Comparison of ENCODE assay signal across 1 cellular context in the genomic region with DNA sequence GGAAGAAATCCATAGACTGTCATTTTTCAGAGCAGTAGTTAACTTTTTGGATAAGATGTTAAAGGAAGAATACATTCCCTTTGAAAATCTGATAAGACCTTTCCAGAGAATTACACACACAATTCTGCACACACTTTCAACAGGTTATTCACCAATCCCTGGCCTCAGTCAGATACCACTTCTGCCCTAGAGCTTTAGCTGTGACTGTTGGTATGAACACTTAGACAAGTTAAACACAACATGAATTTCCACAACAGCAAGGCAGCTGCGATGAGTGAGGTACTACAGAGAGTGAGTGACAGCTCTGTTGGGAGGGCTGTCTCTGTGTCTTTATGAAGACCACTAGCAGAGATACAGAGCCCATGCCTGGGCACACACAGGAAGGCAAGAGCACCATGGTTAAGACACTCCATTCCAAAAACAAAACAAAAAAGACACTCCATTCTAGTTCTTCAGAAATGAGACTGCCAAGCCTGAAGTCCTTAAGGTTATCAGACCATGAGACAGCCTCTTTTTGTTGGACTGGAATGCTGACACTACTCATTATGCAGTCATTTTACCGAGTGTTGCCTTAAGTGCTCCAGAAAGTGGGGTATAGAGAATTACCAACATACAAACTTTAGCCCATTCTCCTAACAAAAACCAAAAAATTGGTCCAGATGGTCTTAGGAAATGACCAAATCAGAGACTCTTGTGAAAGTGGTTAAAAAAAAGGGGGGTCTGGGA.
TF ChIP-seq lines count a peak whose summit lies in the region.

No MANE protein-coding gene starts in this region.

TF ChIP-seq in K562, 482 proteins besides CTCF, POLR2A, EP300 and RAD21 (continued from another document):
- TF ChIP-seq C11orf30 (IDR thresholded peaks at IDR 0.05; ENCODE audit: low read depth) (peak; percentile 46; the same call in 1 of the 2 replicates), PBX2 (CRISPR knock-in tag; IDR thresholded peaks at IDR 0.05; ENCODE audit: low read depth) (no peak), PBX2 (tag; conservative IDR thresholded peaks at IDR 0.05; ENCODE audit: low read depth) (0 out of 2 replicates have a peak, but pooled peaks have one; percentile 17), HSF4 (CRISPR knock-in tag; IDR thresholded peaks at IDR 0.05; ENCODE audit: borderline replicate concordance) (no peak), PKNOX1 (IDR thresholded peaks at IDR 0.05) (peak; percentile 79)
